Comparison of ENCODE assay signal across 18 cellular contexts in the genomic region with DNA sequence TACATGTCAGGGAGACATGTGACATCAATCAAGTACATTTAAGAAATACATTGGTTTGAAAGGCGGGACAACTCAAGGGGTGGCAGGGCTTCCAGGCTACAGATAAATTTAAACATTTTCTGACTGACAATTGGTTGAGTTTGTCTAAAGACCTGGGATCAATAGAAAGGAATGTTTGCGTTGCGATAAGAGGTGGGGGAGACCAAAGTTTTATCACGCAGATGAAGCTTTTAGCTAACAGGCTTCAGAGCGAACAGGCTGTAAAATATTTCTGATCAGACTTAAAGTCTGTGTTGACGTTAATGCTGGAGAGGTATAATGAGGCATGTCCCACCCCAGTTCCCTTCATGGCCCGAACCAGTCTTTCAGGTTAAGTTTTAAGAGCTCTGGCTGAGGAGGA.
DNase-seq lines count a peak whose midpoint lies in the region; FAIRE-seq and TF ChIP-seq lines count a peak whose summit lies in the region.
"Had no signal": no experiment of that assay in that cellular context is flagged by ENCODE, and none has a peak within 500 bp of the region (broad histone marks: within the 10 kb centered on the region; RNA-seq: fewer than 3 reads in every experiment).

No MANE protein-coding gene starts in this region.

- H3K4me1 Mint-ChIP-seq in Caco-2 (ENCODE audit: low read depth, unreplicated experiment) (peaks cover 22% of the 10 kb centered on the region), endodermal cell (peaks cover 35% of the 10 kb centered on the region), progenitor cell of endocrine pancreas (ENCODE audit: low read depth) (peaks cover 26% of the 10 kb centered on the region)
- H3K4me1 Mint-ChIP-seq: B cell had no signal

- no peak for TF ChIP-seq POLR2A in GM12891 (IDR thresholded peaks at IDR 0.05; ENCODE audit: low read depth, low read length)

- H3K4me1 ChIP-seq in Caco-2 (peaks cover 29% of the 10 kb centered on the region), HEK293 (ENCODE audit: control insufficient read depth, insufficient read depth, low read length) (no peaks in the 10 kb centered on the region), endodermal cell (ENCODE audit: control insufficient read depth, insufficient read depth, low read length) (peaks cover 9% of the 10 kb centered on the region)

- peak; percentile 78 to 82 for DNase-seq in Caco-2
- DNase-seq in endodermal cell, result no peak
- no peak for DNase-seq in progenitor cell of endocrine pancreas (ENCODE audit: low spot score, unreplicated experiment)
- no peak for DNase-seq in GM12891 (ENCODE audit: insufficient read length, low spot score)
- no peak for DNase-seq in retina
- no peak for DNase-seq in activated CD4-positive, alpha-beta T cell treated with anti-CD3 and anti-CD28 coated beads for 48 hours
- DNase-seq: CD8-positive, alpha-beta T cell; DMS153; DMS79; GDM1; HCEC 1CT; HFFc6 had no signal

- H3K4me3 Mint-ChIP-seq in Caco-2 (ENCODE audit: unreplicated experiment) (peak overlapping the region; percentile 49), endodermal cell (no peak overlapping the region), progenitor cell of endocrine pancreas (ENCODE audit: low read depth) (peak overlapping the region; percentile 1)
- H3K4me3 Mint-ChIP-seq: B cell; CD8-positive, alpha-beta T cell; GM23338; HFFc6 had no signal

- no TSS peak for BruUV-seq in Caco-2 (replicated peaks; lab: Mats Ljungman, UMichigan)

- H3K9me3 ChIP-seq in Caco-2 (peaks cover 11% of the 10 kb centered on the region), HEK293 (ENCODE audit: control insufficient read depth, insufficient read depth, low read depth, low read length) (no peaks in the 10 kb centered on the region), endodermal cell (ENCODE audit: control insufficient read depth, low read length) (no peaks in the 10 kb centered on the region)
- H3K9me3 ChIP-seq: BLaER1 treated with 17β-estradiol and CSF1 and Interleukin-3, amounts not matched to agents 10 nM and 100 nM had no signal

- H3K36me3 ChIP-seq in Caco-2 (ENCODE audit: control insufficient read depth, insufficient read depth, low read length) (no peaks in the 10 kb centered on the region), HEK293 (ENCODE audit: control insufficient read depth in 2 of 2, insufficient read depth in 1 of 2, low read length in 2 of 2) (no peaks in the 10 kb centered on the region), endodermal cell (ENCODE audit: control insufficient read depth, insufficient read depth, low read length) (no peaks in the 10 kb centered on the region)
- H3K36me3 ChIP-seq: BLaER1 treated with 17β-estradiol and CSF1 and Interleukin-3, amounts not matched to agents 10 nM and 100 nM had no signal

- H3K36me3 Mint-ChIP-seq in Caco-2 (ENCODE audit: insufficient read depth, unreplicated experiment) (peaks cover 13% of the 10 kb centered on the region), endodermal cell (ENCODE audit: low read depth) (no peaks in the 10 kb centered on the region), progenitor cell of endocrine pancreas (ENCODE audit: insufficient read depth) (peaks cover 6% of the 10 kb centered on the region)
- H3K36me3 Mint-ChIP-seq: CD8-positive, alpha-beta T cell had no signal

- peak overlapping the region; percentile 66 for H3K27ac Mint-ChIP-seq in Caco-2 (ENCODE audit: unreplicated experiment)
- peak overlapping the region; percentile 14 for H3K27ac Mint-ChIP-seq in endodermal cell
- H3K27ac Mint-ChIP-seq in progenitor cell of endocrine pancreas, result peak overlapping the region; percentile 47
- H3K27ac Mint-ChIP-seq: B cell; CD8-positive, alpha-beta T cell; GM23338; HFFc6 had no signal

- H3K27me3 Mint-ChIP-seq in Caco-2 (ENCODE audit: insufficient read depth, unreplicated experiment) (no peaks in the 10 kb centered on the region), endodermal cell (ENCODE audit: insufficient read depth) (no peaks in the 10 kb centered on the region), progenitor cell of endocrine pancreas (peaks cover 5% of the 10 kb centered on the region)

- H3K9ac ChIP-seq in endodermal cell (ENCODE audit: extremely low read depth, low read length, poor library complexity, severe bottlenecking), result no peak overlapping the region
- H3K9ac ChIP-seq: BLaER1 treated with 17β-estradiol and CSF1 and Interleukin-3, amounts not matched to agents 10 nM and 100 nM had no signal

- no peak for TF ChIP-seq CTCF in Caco-2 (IDR thresholded peaks at IDR 0.05; ENCODE audit: insufficient read depth in 1 of 2, low read depth in 1 of 2, low read length in 1 of 2, severe bottlenecking in 1 of 2, unreplicated experiment in 1 of 2)
- TF ChIP-seq CTCF in HEK293 (tag by site-specific recombination; IDR thresholded peaks at IDR 0.05), result no peak
- TF ChIP-seq CTCF in endodermal cell (conservative IDR thresholded peaks at IDR 0.05), result no peak
- no peak for TF ChIP-seq CTCF in progenitor cell of endocrine pancreas (IDR thresholded peaks at IDR 0.05; ENCODE audit: unreplicated experiment)

- H3K9me3 Mint-ChIP-seq in Caco-2 (ENCODE audit: unreplicated experiment), result peaks cover 32% of the 10 kb centered on the region
- peaks cover 2% of the 10 kb centered on the region for H3K9me3 Mint-ChIP-seq in endodermal cell
- peaks cover 12% of the 10 kb centered on the region for H3K9me3 Mint-ChIP-seq in progenitor cell of endocrine pancreas (ENCODE audit: low read depth)
- H3K9me3 Mint-ChIP-seq: CD8-positive, alpha-beta T cell; GM23338 had no signal

- intact Hi-C loops in Caco-2 (cut with micrococcal nuclease; ENCODE audit: unreplicated experiment), result loop anchor here (1.0 kb wide), 5 partner anchors 26 to 351 kb away; no protein-coding TSS in a partner anchor

- H3K27ac ChIP-seq in HEK293 (ENCODE audit: extremely low read depth, low read depth, low read length), result no peak overlapping the region
- H3K27ac ChIP-seq in endodermal cell (ENCODE audit: low read depth, low read length), result no peak overlapping the region
- H3K27ac ChIP-seq: BLaER1 treated with 17β-estradiol and CSF1 and Interleukin-3, amounts not matched to agents 10 nM and 100 nM had no signal

- WGBS in endodermal cell (ENCODE audit: insufficient coverage in 1 of 2, insufficient read length in 1 of 2), 2 experiments, result 83 to 87% methylated on average over 3 to 7 of the region's 7 CpGs

- no peak for FAIRE-seq in GM12891 (lab: Jason Lieb, UNC)
- FAIRE-seq: D721Med, H54 had no signal

- no peaks in the 10 kb centered on the region for H3K27me3 ChIP-seq in Caco-2 (replicated peaks; ENCODE audit: control insufficient read depth, insufficient read depth, low read length)
- H3K27me3 ChIP-seq in endodermal cell (ENCODE audit: control insufficient read depth, insufficient read depth, low read length, poor library complexity, severe bottlenecking), result no peaks in the 10 kb centered on the region
- H3K27me3 ChIP-seq: BLaER1 treated with 17β-estradiol and CSF1 and Interleukin-3, amounts not matched to agents 10 nM and 100 nM had no signal

- CTCF ChIA-PET in Caco-2 (lab: Charles Lee) (no interaction called here), HEK293 (lab: Yijun Ruan, JAX) (interaction anchor here (0.6 to 0.7 kb wide), 2 partner anchors 9 to 129 kb away, joined by 3 read pairs; no protein-coding TSS in a partner anchor)

- POLR2A ChIA-PET in Caco-2 (lab: Charles Lee) (interaction anchor here (0.5 to 1.1 kb wide), 2 partner anchors 47 to 347 kb away, joined by 4 to 6 read pairs; a partner anchor contains a TSS), HEK293 (lab: Yijun Ruan, JAX) (no interaction called here)

- no peak overlapping the region for H3K4me3 ChIP-seq in Caco-2 (ENCODE audit: low read depth, low read length)
- H3K4me3 ChIP-seq in HEK293 (ENCODE audit: low read depth, low read length), result no peak overlapping the region
- H3K4me3 ChIP-seq in endodermal cell (ENCODE audit: low read length), result no peak overlapping the region
- H3K4me3 ChIP-seq: BLaER1 treated with 17β-estradiol and CSF1 and Interleukin-3, amounts not matched to agents 10 nM and 100 nM; GM23338 had no signal

TF ChIP-seq in HEK293, 187 proteins besides CTCF, POLR2A, EP300 and RAD21:
- no peak for TF ChIP-seq MEIS1 (CRISPR knock-in tag; IDR thresholded peaks at IDR 0.05; ENCODE audit: borderline replicate concordance)
- TF ChIP-seq ZNF335 (tag by site-specific recombination; conservative IDR thresholded peaks at IDR 0.05), result peak; percentile 34; the same call in 1 of the 2 replicates
- no peak for TF ChIP-seq HOXA7 (CRISPR knock-in tag; IDR thresholded peaks at IDR 0.05; ENCODE audit: borderline replicate concordance)
- TF ChIP-seq TCF7L2 (IDR thresholded peaks at IDR 0.05; ENCODE audit: borderline replicate concordance, low read depth, low read length), result peak; percentile 47; the same call in 1 of the 2 replicates

TF ChIP-seq in GM12891, 5 proteins besides CTCF, POLR2A, EP300 and RAD21:
- TF ChIP-seq TAF1 (IDR thresholded peaks at IDR 0.05; ENCODE audit: low read depth, low read length) (no peak), POLR2AphosphoS5 (IDR thresholded peaks at IDR 0.05; ENCODE audit: low read depth, low read length) (no peak), SPI1 (IDR thresholded peaks at IDR 0.05; ENCODE audit: low read depth, low read length) (no peak), PAX5 (IDR thresholded peaks at IDR 0.05; ENCODE audit: insufficient read depth, low read length, severe bottlenecking) (no peak), POU2F2 (IDR thresholded peaks at IDR 0.05; ENCODE audit: low read depth, low read length) (no peak)

Comparison
In these comparisons a context has a peak if more than half of its experiments do, and no peak if none do; other contexts are left out.
1. DNase-seq: peak in Caco-2 (2 of 2); none in endodermal cell (single experiment), progenitor cell of endocrine pancreas (single experiment), GM12891 (single experiment), retina (single experiment) and activated CD4-positive, alpha-beta T cell treated with anti-CD3 and anti-CD28 coated beads for 48 hours (single experiment).
2. H3K27ac Mint-ChIP-seq: peak in every context shown above with its lines; median percentile 66 in Caco-2; 47 in progenitor cell of endocrine pancreas; 14 in endodermal cell.